8 cellular contexts compared by ENCODE assay signal in genomic region chr12:88141774-88142609, GRCh38. TPM values are rescaled to one million over a fixed set of nuclear protein-coding genes. Genes with fewer than 3 reads are reported as not detected.
DNase-seq lines count a peak whose midpoint lies in the region; ATAC-seq and TF ChIP-seq lines count a peak whose summit lies in the region.

Gene CEP290 (minus strand): TSS chr12:88142088. CDS start chr12:88141307, 781 bp downstream.
Gene TMTC3 (plus strand): TSS chr12:88142307. CDS start chr12:88148316, 6,009 bp downstream.

- peak within 1 kb of the TSS; percentile 89 for H3K27ac Mint-ChIP-seq in activated naive CD8-positive, alpha-beta T cell treated with anti-CD3 and anti-CD28 coated beads, Interleukin-2, amount 50 U/mL, for 24 hours

- intact Hi-C loops in Right ventricle myocardium superior (cut with DNase I) (no loop called here), ovary (cut with DNase I) (no loop called here)

- no peaks in the 10 kb centered on the region for H3K36me3 ChIP-seq in SU-DHL-6 (ENCODE audit: low read length)
- no peaks in the 10 kb centered on the region for H3K36me3 ChIP-seq in ovary
- no peaks in the 10 kb centered on the region for H3K36me3 ChIP-seq in thymus (ENCODE audit: control insufficient read depth, insufficient read depth)

- H3K27me3 ChIP-seq in SU-DHL-6 (ENCODE audit: low read length) (no peaks in the 10 kb centered on the region), ovary (peaks cover 3% of the 10 kb centered on the region), thymus (ENCODE audit: control insufficient read depth, insufficient read depth) (no peaks in the 10 kb centered on the region)

- H3K9me2 ChIP-seq in SU-DHL-6 (replicated peaks; ENCODE audit: insufficient read depth, low read length): no peaks in the 10 kb centered on the region

- no peak for TF ChIP-seq CTCF in GM12875 (IDR thresholded peaks at IDR 0.05; ENCODE audit: borderline replicate concordance, insufficient read depth, low read depth, low read length)
- no peak for TF ChIP-seq CTCF in SU-DHL-6 (IDR thresholded peaks at IDR 0.05; ENCODE audit: insufficient read depth, low read length, poor library complexity, severe bottlenecking)
- no peak for TF ChIP-seq CTCF in ovary (IDR thresholded peaks at IDR 0.05)

- TF ChIP-seq POLR2A in ovary (IDR thresholded peaks at IDR 0.05): peak; percentile 30

- H3K9ac ChIP-seq in SU-DHL-6 (ENCODE audit: low read length): peak within 1 kb of the TSS; percentile 69

- WGBS in ovary, 3 donors: 0% methylated on average over 47 to 49 of the region's 49 CpGs
- under 1% methylated on average over 49 of the region's 49 CpGs for WGBS in thymus

- TF ChIP-seq EP300 in ovary (IDR thresholded peaks at IDR 0.05): no peak

- H3K27ac ChIP-seq in SU-DHL-6 (ENCODE audit: low read depth, low read length) (peak within 1 kb of the TSS; percentile 26; the same call in 1 of the 2 replicates), ovary (peak within 1 kb of the TSS in 1 of 2 donors; percentile 61), thymus (ENCODE audit: low read depth) (peak within 1 kb of the TSS; percentile 72)

- peak; percentile 96 for ATAC-seq in HG02763 (IDR thresholded peaks at IDR 0.05; ENCODE audit: unreplicated experiment)
- peak; percentile 99 for ATAC-seq in activated naive CD8-positive, alpha-beta T cell treated with anti-CD3 and anti-CD28 coated beads, Interleukin-2, amount 50 U/mL, for 24 hours
- peak; percentile 99 for ATAC-seq in Right ventricle myocardium superior (ENCODE audit: poor library complexity)

- H3K9me3 Mint-ChIP-seq in activated naive CD8-positive, alpha-beta T cell treated with anti-CD3 and anti-CD28 coated beads, Interleukin-2, amount 50 U/mL, for 24 hours: no peaks in the 10 kb centered on the region

- H3K4me3 Mint-ChIP-seq in activated naive CD8-positive, alpha-beta T cell treated with anti-CD3 and anti-CD28 coated beads, Interleukin-2, amount 50 U/mL, for 24 hours: peak within 1 kb of the TSS; percentile 92

- H3K4me1 ChIP-seq in ovary (ENCODE audit: insufficient read depth) (peaks cover 3% of the 10 kb centered on the region), thymus (ENCODE audit: control insufficient read depth, insufficient read depth, low read length) (no peaks in the 10 kb centered on the region)

- H3K79me2 ChIP-seq in SU-DHL-6 (ENCODE audit: insufficient read depth, low read length): peaks cover 21% of the 10 kb centered on the region

- H3K9me3 ChIP-seq in SU-DHL-6 (ENCODE audit: insufficient read depth, low read length) (no peaks in the 10 kb centered on the region), ovary (no peaks in the 10 kb centered on the region), thymus (ENCODE audit: control insufficient read depth) (no peaks in the 10 kb centered on the region)

- peak within 1 kb of the TSS; percentile 87 for H3K4me2 ChIP-seq in SU-DHL-6 (ENCODE audit: low read depth, low read length, poor library complexity, severe bottlenecking)

- H3F3A ChIP-seq in SU-DHL-6 (ENCODE audit: insufficient read depth): no peaks in the 10 kb centered on the region

- H3K4me3 ChIP-seq in GM12875 (ENCODE audit: low read depth, low read length) (peak within 1 kb of the TSS; percentile 65), SU-DHL-6 (ENCODE audit: insufficient read depth, low read length, poor library complexity, severe bottlenecking) (peak within 1 kb of the TSS; percentile 65), ovary (peak within 1 kb of the TSS; percentile 62), thymus (ENCODE audit: low read length) (peak within 1 kb of the TSS; percentile 52)

- H3K36me3 Mint-ChIP-seq in activated naive CD8-positive, alpha-beta T cell treated with anti-CD3 and anti-CD28 coated beads, Interleukin-2, amount 50 U/mL, for 24 hours (ENCODE audit: low read depth): peaks cover 22% of the 10 kb centered on the region

- H2AFZ ChIP-seq in SU-DHL-6 (ENCODE audit: low read depth, low read length, severe bottlenecking): peak within 1 kb of the TSS; percentile 92

- H3K4me1 Mint-ChIP-seq in activated naive CD8-positive, alpha-beta T cell treated with anti-CD3 and anti-CD28 coated beads, Interleukin-2, amount 50 U/mL, for 24 hours: peaks cover 37% of the 10 kb centered on the region

- H3K27me3 Mint-ChIP-seq in activated naive CD8-positive, alpha-beta T cell treated with anti-CD3 and anti-CD28 coated beads, Interleukin-2, amount 50 U/mL, for 24 hours: no peaks in the 10 kb centered on the region

- 0 out of 2 replicates have a peak, but pooled peaks cover 6% of the 10 kb centered on the region for H4K20me1 ChIP-seq in SU-DHL-6 (ENCODE audit: low read depth, low read length)

- DNase-seq in NCI-H1417 (lab: John Stamatoyannopoulos, UW): peak; percentile 99 to 100 (median 99)
- peak; percentile 87 for DNase-seq in activated naive CD8-positive, alpha-beta T cell treated with anti-CD3 and anti-CD28 coated beads, Interleukin-2, amount 50 U/mL, for 24 hours
- peak; percentile 95 for DNase-seq in Right ventricle myocardium superior
- peak; percentile 90 to 94 (median 91) for DNase-seq in ovary

RNA-seq across cellular contexts. Expression of gene CEP290, which starts in this region (rescaled TPM):
- total RNA-seq in Right ventricle myocardium superior: 5.0 TPM
- 10 to 100 TPM; 17.2 to 42.7 (median 22.3) TPM for total RNA-seq in ovary
- 1 to 10 TPM; 6.8 to 8.6 TPM for polyA plus RNA-seq in ovary
- polyA plus RNA-seq in thymus: 13.8 TPM

RNA-seq across cellular contexts. Expression of gene TMTC3, which starts in this region (rescaled TPM):
- total RNA-seq in Right ventricle myocardium superior (5.8 TPM), ovary (10 to 100 TPM; 16.2 to 21.9 (median 20.3) TPM)
- polyA plus RNA-seq in ovary (1 to 10 TPM; 3.9 to 7.0 TPM), thymus (7.5 TPM)
